ENCODE assay signal across 8 cellular contexts in genomic region chr5:151123897-151124751, GRCh38. TPM values are rescaled to one million over a fixed set of nuclear protein-coding genes. Genes with fewer than 3 reads are reported as not detected.
DNase-seq lines count a peak whose midpoint lies in the region; ATAC-seq lines count a peak whose summit lies in the region.

No MANE protein-coding gene starts in this region.

- H3K36me3 Mint-ChIP-seq in activated T-helper 1 cell treated with anti-CD3 and anti-CD28 coated beads, Interleukin-12 subunit alpha, Interleukin-12 subunit beta, Interleukin-2, Interleukin-4 antibody, amounts not matched to agents 30 ng/mL and 10 ng/mL and 1 ng/mL, durations not matched to agents 14 hours and 24 hours and 36 hours (ENCODE audit: low read depth): peaks cover 55% of the 10 kb centered on the region

- ATAC-seq in GM18498 (IDR thresholded peaks at IDR 0.05; ENCODE audit: unreplicated experiment): peak; percentile 84
- peak; percentile 88 for ATAC-seq in GM21529 (IDR thresholded peaks at IDR 0.05; ENCODE audit: unreplicated experiment)
- ATAC-seq in left colon: peak; percentile 18

- no peaks in the 10 kb centered on the region for H3K27me3 Mint-ChIP-seq in activated T-helper 1 cell treated with anti-CD3 and anti-CD28 coated beads, Interleukin-12 subunit alpha, Interleukin-12 subunit beta, Interleukin-2, Interleukin-4 antibody, amounts not matched to agents 30 ng/mL and 10 ng/mL and 1 ng/mL, durations not matched to agents 14 hours and 24 hours and 36 hours (ENCODE audit: insufficient read depth)

- peaks cover 36% of the 10 kb centered on the region for H3K4me1 Mint-ChIP-seq in activated T-helper 1 cell treated with anti-CD3 and anti-CD28 coated beads, Interleukin-12 subunit alpha, Interleukin-12 subunit beta, Interleukin-2, Interleukin-4 antibody, amounts not matched to agents 30 ng/mL and 10 ng/mL and 1 ng/mL, durations not matched to agents 14 hours and 24 hours and 36 hours (ENCODE audit: low read depth)

- peak; percentile 54 for DNase-seq in HT-29 (ENCODE audit: low spot score)
- no peak for DNase-seq in activated T-helper 1 cell treated with anti-CD3 and anti-CD28 coated beads, Interleukin-12 subunit alpha, Interleukin-12 subunit beta, Interleukin-2, Interleukin-4 antibody, amounts not matched to agents 30 ng/mL and 10 ng/mL and 1 ng/mL, durations not matched to agents 14 hours and 24 hours and 36 hours (ENCODE audit: low spot score)
- no peak for DNase-seq in left colon
- peak; percentile 75 for DNase-seq in ureter (ENCODE audit: low spot score)
- no peak for DNase-seq in inferior parietal cortex (ENCODE audit: extremely low spot score)
- no peak for DNase-seq in effector CD4-positive, alpha-beta T cell

- peak overlapping the region; percentile 83 for H3K27ac Mint-ChIP-seq in activated T-helper 1 cell treated with anti-CD3 and anti-CD28 coated beads, Interleukin-12 subunit alpha, Interleukin-12 subunit beta, Interleukin-2, Interleukin-4 antibody, amounts not matched to agents 30 ng/mL and 10 ng/mL and 1 ng/mL, durations not matched to agents 14 hours and 24 hours and 36 hours

- intact Hi-C loops in activated T-helper 1 cell treated with anti-CD3 and anti-CD28 coated beads, Interleukin-12 subunit alpha, Interleukin-12 subunit beta, Interleukin-2, Interleukin-4 antibody, amounts not matched to agents 30 ng/mL and 10 ng/mL and 1 ng/mL, durations not matched to agents 14 hours and 24 hours and 36 hours (cut with micrococcal nuclease): no loop called here
- intact Hi-C loops in left colon (cut with DNase I, micrococcal nuclease): loop anchor here (5.0 to 10.0 kb wide), 2 partner anchors 43 to 121 kb away; no protein-coding TSS in a partner anchor

- H3K9me3 Mint-ChIP-seq in activated T-helper 1 cell treated with anti-CD3 and anti-CD28 coated beads, Interleukin-12 subunit alpha, Interleukin-12 subunit beta, Interleukin-2, Interleukin-4 antibody, amounts not matched to agents 30 ng/mL and 10 ng/mL and 1 ng/mL, durations not matched to agents 14 hours and 24 hours and 36 hours: no peaks in the 10 kb centered on the region

- H3K4me3 Mint-ChIP-seq in activated T-helper 1 cell treated with anti-CD3 and anti-CD28 coated beads, Interleukin-12 subunit alpha, Interleukin-12 subunit beta, Interleukin-2, Interleukin-4 antibody, amounts not matched to agents 30 ng/mL and 10 ng/mL and 1 ng/mL, durations not matched to agents 14 hours and 24 hours and 36 hours: no peak overlapping the region

RNA-seq across cellular contexts. Expression of gene ANXA6, which starts 33.5 kb away (rescaled TPM):
- total RNA-seq in HT-29 (2014; rRNA removed; shearing (Covaris generic)): 3.6 and 5.3 TPM in 2 replicates
- 286 and 301 TPM in 2 replicates for total RNA-seq in activated T-helper 1 cell treated with anti-CD3 and anti-CD28 coated beads, Interleukin-12 subunit alpha, Interleukin-12 subunit beta, Interleukin-2, Interleukin-4 antibody, amounts not matched to agents 30 ng/mL and 10 ng/mL and 1 ng/mL, durations not matched to agents 14 hours and 24 hours and 36 hours
- total RNA-seq in left colon: 10 to 100 TPM; 20.3 to 46.8 TPM
- total RNA-seq in ureter: 123 TPM

RNA-seq across cellular contexts. Expression of gene TNIP1, which starts 43.3 kb away (rescaled TPM):
- total RNA-seq in HT-29 (2014; rRNA removed; shearing (Covaris generic)): 97.5 and 103 TPM in 2 replicates
- total RNA-seq in activated T-helper 1 cell treated with anti-CD3 and anti-CD28 coated beads, Interleukin-12 subunit alpha, Interleukin-12 subunit beta, Interleukin-2, Interleukin-4 antibody, amounts not matched to agents 30 ng/mL and 10 ng/mL and 1 ng/mL, durations not matched to agents 14 hours and 24 hours and 36 hours: 287 and 304 TPM in 2 replicates
- total RNA-seq in left colon (100 to 1,000 TPM; 200 to 215 TPM), ureter (75.4 TPM)

Comparison
In these comparisons a context has a peak if more than half of its experiments do, and no peak if none do; other contexts are left out.
1. ATAC-seq: peak in every context shown above with its lines; median percentile 88 in GM21529; 84 in GM18498; 18 in left colon.
2. DNase-seq: peak in HT-29 (single experiment) and ureter (single experiment); none in activated T-helper 1 cell treated with anti-CD3 and anti-CD28 coated beads, Interleukin-12 subunit alpha, Interleukin-12 subunit beta, Interleukin-2, Interleukin-4 antibody, amounts not matched to agents 30 ng/mL and 10 ng/mL and 1 ng/mL, durations not matched to agents 14 hours and 24 hours and 36 hours (single experiment), left colon (0 of 2), inferior parietal cortex (single experiment) and effector CD4-positive, alpha-beta T cell (single experiment).